ENCODE assay signal across 8 cellular contexts in the genomic region with DNA sequence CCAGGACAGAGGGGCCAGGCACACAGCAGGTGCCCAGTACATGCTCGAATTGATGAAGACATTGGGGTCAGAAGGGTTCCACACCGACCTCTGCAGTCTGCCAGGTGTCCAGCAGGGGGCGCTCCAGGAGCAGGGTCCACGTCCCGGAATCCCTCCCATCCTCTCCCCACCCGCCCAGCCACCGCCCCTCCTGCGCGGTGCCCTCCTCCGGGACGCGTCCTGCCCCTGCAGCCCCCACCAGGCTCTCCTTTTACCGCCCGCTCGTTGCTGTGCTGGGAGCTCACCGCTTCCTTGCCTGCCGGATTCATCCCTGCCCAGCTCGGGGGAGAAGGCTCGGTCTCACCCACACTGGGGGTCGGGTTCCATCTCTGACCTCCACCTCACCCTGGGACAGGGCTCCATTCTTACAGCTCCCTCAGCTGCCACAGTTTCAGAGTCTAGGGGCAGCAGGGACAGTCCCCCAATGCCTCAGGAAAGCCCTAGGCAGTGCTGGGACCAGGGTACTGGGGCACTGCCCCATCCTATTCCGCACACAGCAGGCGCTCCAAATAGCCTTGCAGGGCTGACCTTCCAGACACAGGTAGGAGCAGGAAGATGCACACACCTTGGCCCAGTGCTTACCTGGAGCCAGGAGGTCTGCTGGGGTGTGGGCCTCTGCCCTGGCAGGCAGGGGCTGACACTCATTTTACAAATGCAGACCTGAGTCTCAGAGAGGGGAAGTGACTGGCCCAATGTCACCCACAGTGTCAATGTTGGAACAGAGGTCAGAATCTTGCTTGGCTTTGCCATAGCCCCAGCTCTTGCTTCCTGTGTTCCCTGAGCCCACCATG. TPM values are rescaled to one million over a fixed set of nuclear protein-coding genes. Genes with fewer than 3 reads are reported as not detected.
DNase-seq lines count a peak whose midpoint lies in the region; ATAC-seq and TF ChIP-seq lines count a peak whose summit lies in the region.

No MANE protein-coding gene starts in this region.

- peak; percentile 53 for ATAC-seq in HG02642 (IDR thresholded peaks at IDR 0.05; ENCODE audit: poor library complexity, unreplicated experiment)
- ATAC-seq in PC-3, result peak; percentile 89

- no peaks in the 10 kb centered on the region for H3K4me1 Mint-ChIP-seq in Calu3 (ENCODE audit: low read depth, unreplicated experiment)

- no peaks in the 10 kb centered on the region for H3K9me2 ChIP-seq in PC-3 (replicated peaks; ENCODE audit: low read length)

- POLR2A ChIA-PET in PC-3 (lab: Charles Lee; ENCODE audit: unreplicated experiment), result no interaction called here

- H3K9ac ChIP-seq in PC-3 (ENCODE audit: low read length), result no peak overlapping the region

- CTCF ChIA-PET in Calu3 (lab: Charles Lee), result interaction anchor here (0.7 to 1.9 kb wide), 6 partner anchors 17 to 142 kb away, joined by 3 to 9 read pairs (median 6); a partner anchor contains a TSS
- CTCF ChIA-PET in PC-3 (lab: Charles Lee), result interaction anchor here (0.6 to 1.2 kb wide), 3 partner anchors 39 to 266 kb away, joined by 3 to 4 read pairs (median 3); no protein-coding TSS in a partner anchor

- H3K36me3 ChIP-seq in PC-3 (ENCODE audit: low read depth, low read length), result no peaks in the 10 kb centered on the region
- no peaks in the 10 kb centered on the region for H3K36me3 ChIP-seq in tibial artery

- BruUV-seq in Calu3 (replicated peaks; lab: Mats Ljungman, UMichigan) (no TSS peak), PC-3 (replicated peaks; lab: Mats Ljungman, UMichigan) (no TSS peak)

- no peaks in the 10 kb centered on the region for H3F3A ChIP-seq in PC-3 (ENCODE audit: low read length, unreplicated experiment)

- no peaks in the 10 kb centered on the region; the same call in 1 of the 2 replicates for H3K27me3 ChIP-seq in PC-3 (ENCODE audit: low read length)
- peaks cover 0 to 31% of the 10 kb centered on the region in 2 donors for H3K27me3 ChIP-seq in tibial artery

- intact Hi-C loops in Calu3 (cut with micrococcal nuclease; ENCODE audit: unreplicated experiment), result loop anchor here (1.0 to 5.0 kb wide), 3 partner anchors 38 to 412 kb away; no protein-coding TSS in a partner anchor
- intact Hi-C loops in PC-3 (cut with micrococcal nuclease), result loop anchor here (1.0 to 10.0 kb wide), 4 partner anchors 40 to 413 kb away; a partner anchor contains a TSS
- intact Hi-C loops in tibial artery (cut with DNase I; ENCODE audit: low total_unique reads), result no loop called here

- no peaks in the 10 kb centered on the region for H4K20me1 ChIP-seq in PC-3 (ENCODE audit: low read length)

- no peak overlapping the region for H3K27ac ChIP-seq in PC-3 (ENCODE audit: low read length)
- H3K27ac ChIP-seq in tibial artery, result no peak overlapping the region

- H3K79me2 ChIP-seq in PC-3 (ENCODE audit: low read length), result no peaks in the 10 kb centered on the region

- H3K9me3 ChIP-seq in PC-3 (ENCODE audit: low read length) (no peaks in the 10 kb centered on the region), tibial artery (no peaks in the 10 kb centered on the region)

- TF ChIP-seq CTCF in Calu3 (IDR thresholded peaks at IDR 0.05; ENCODE audit: unreplicated experiment) (peak; percentile 92), PC-3 (conservative IDR thresholded peaks at IDR 0.05; ENCODE audit: low read depth, low read length) (peak; percentile 80), fibroblast of villous mesenchyme (IDR thresholded peaks at IDR 0.05; ENCODE audit: insufficient read depth, low read depth, low read length) (peak; percentile 76), tibial artery (IDR thresholded peaks at IDR 0.05) (peak; percentile 67 to 87)

- peaks cover 31% of the 10 kb centered on the region for H3K27me3 Mint-ChIP-seq in Calu3 (ENCODE audit: unreplicated experiment)

- no peak overlapping the region for H3K4me3 Mint-ChIP-seq in Calu3 (ENCODE audit: low read depth, unreplicated experiment)

- no peaks in the 10 kb centered on the region for H3K4me1 ChIP-seq in PC-3 (ENCODE audit: insufficient read depth, low read length)
- H3K4me1 ChIP-seq in tibial artery, result peaks cover 0 to 6% (median 3%) of the 10 kb centered on the region in 4 donors

- DNase-seq in Calu3 (peak; percentile 82), PC-3 (peak; percentile 80), activated T-helper 1 cell treated with Interleukin-2 at 50 U/mL for 16 hours (ENCODE audit: low read depth) (peak; percentile 47), fibroblast of villous mesenchyme (ENCODE audit: low read depth) (peak; percentile 26), nucleus accumbens (lab: John Stamatoyannopoulos, UW) (peak in 38 of 56 donors; percentile 7 to 77 (median 25)), tibial artery (peak; percentile 41 to 69), KG1 (lab: John Stamatoyannopoulos, UW) (no peak)

- H3K36me3 Mint-ChIP-seq in Calu3 (ENCODE audit: insufficient read depth, unreplicated experiment), result no peaks in the 10 kb centered on the region

- H3K4me3 ChIP-seq in PC-3 (ENCODE audit: low read length), result peak overlapping the region; percentile 51; the same call in 1 of the 2 replicates
- no peak overlapping the region for H3K4me3 ChIP-seq in fibroblast of villous mesenchyme (ENCODE audit: low read depth, low read length)
- H3K4me3 ChIP-seq in tibial artery, result no peak overlapping the region

- H3K27ac Mint-ChIP-seq in Calu3 (ENCODE audit: unreplicated experiment), result no peak overlapping the region

- peak overlapping the region; percentile 71 for H2AFZ ChIP-seq in PC-3 (ENCODE audit: low read length)

- H3K9me3 Mint-ChIP-seq in Calu3 (ENCODE audit: low read depth, unreplicated experiment), result no peaks in the 10 kb centered on the region

- peak overlapping the region; percentile 72 for H3K4me2 ChIP-seq in PC-3 (ENCODE audit: low read length)

RNA-seq across cellular contexts. Expression of a gene that starts 31.0 kb away (rescaled TPM):
- 0.27 TPM in 1 of 2 replicates, not detected in the other for total RNA-seq in Calu3 (2022)
- 0.29 and 0.36 TPM in 2 replicates for total RNA-seq in PC-3 (2014; rRNA removed)
- 0.64 and 1.7 TPM in 2 replicates for total RNA-seq in fibroblast of villous mesenchyme
